In the genomic region with DNA sequence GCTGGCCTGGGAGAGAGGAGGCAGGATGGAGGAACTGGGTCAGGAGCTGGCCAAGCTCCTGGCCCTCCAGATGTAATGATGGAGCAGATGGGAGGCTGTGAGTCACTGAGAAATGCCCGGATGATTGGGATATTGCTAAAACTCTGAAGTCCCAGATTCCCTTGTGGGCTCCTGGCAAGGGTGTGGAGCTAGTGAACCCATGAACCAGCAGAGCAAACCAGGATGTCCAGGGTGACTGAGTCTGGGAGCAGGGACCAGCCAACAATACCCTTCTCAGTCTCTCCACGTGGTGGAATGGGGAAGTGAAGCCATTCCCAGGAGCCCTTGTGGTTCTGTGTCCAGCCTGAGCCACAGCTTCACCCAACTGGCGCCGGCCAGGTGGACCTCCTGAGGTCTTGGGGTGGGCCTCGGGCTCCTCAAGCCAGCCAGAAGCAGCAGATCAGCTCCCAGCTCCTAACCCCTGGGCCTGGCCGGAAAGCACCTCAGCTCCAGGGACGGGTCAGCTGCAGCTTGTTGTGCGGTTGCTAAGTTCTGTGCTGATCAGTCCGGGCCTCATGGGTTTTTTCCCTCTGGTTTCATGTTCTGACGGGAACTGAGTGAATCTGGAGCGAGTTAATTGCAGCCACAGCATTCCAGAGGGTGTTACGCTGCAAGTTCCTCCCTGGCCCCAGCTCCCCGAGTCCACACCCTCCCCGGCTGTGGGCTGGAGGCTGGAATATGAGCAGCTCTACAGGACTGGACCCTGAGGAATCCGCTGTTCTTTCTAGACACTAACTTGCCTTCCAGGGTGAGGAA, we compare ENCODE assay signal across 10 cellular contexts. TPM values are rescaled to one million over a fixed set of nuclear protein-coding genes. Genes with fewer than 3 reads are reported as not detected.
DNase-seq lines count a peak whose midpoint lies in the region; ATAC-seq and TF ChIP-seq lines count a peak whose summit lies in the region.
"Had no signal": no experiment of that assay in that cellular context is flagged by ENCODE, and none has a peak within 500 bp of the region (broad histone marks: within the 10 kb centered on the region; RNA-seq: fewer than 3 reads in every experiment).

No MANE protein-coding gene starts in this region.

- no peak for TF ChIP-seq CTCF in RWPE2 (IDR thresholded peaks at IDR 0.05; ENCODE audit: poor library complexity, severe bottlenecking)
- no peak for TF ChIP-seq CTCF in fibroblast of mammary gland (conservative IDR thresholded peaks at IDR 0.05; ENCODE audit: control insufficient read depth, insufficient read depth, low read depth, low read length)
- TF ChIP-seq CTCF in osteoblast (IDR thresholded peaks at IDR 0.05; ENCODE audit: extremely low read depth, low read depth, low read length), result no peak

- H3K36me3 ChIP-seq in RWPE2 (ENCODE audit: low read depth), result no peaks in the 10 kb centered on the region
- no peaks in the 10 kb centered on the region for H3K36me3 ChIP-seq in osteoblast (ENCODE audit: insufficient read depth, low read length)

- H4K20me1 ChIP-seq in osteoblast (ENCODE audit: insufficient read depth, low read length), result no peaks in the 10 kb centered on the region

- H3K4me1 ChIP-seq in RWPE2 (ENCODE audit: insufficient read depth, poor library complexity, severe bottlenecking) (peaks cover 24% of the 10 kb centered on the region), osteoblast (ENCODE audit: insufficient read depth, low read length) (peaks cover 25% of the 10 kb centered on the region)

- DNase-seq in AG08396 (ENCODE audit: low spot score), result peak; percentile 87
- DNase-seq in RWPE2 (ENCODE audit: low spot score), result peak; percentile 96
- peak; percentile 99 for DNase-seq in fibroblast of mammary gland (ENCODE audit: low read depth)
- DNase-seq in osteoblast (ENCODE audit: insufficient read length, low spot score, missing footprints), result peak; percentile 96
- DNase-seq in activated CD4-positive, alpha-beta T cell treated with anti-CD3 and anti-CD28 coated beads, Interleukin-2, amount 50 U/mL, for 48 hours, result no peak
- DNase-seq in substantia nigra (lab: John Stamatoyannopoulos, UW), result no peak
- no peak for DNase-seq in KG1 (lab: John Stamatoyannopoulos, UW)
- DNase-seq: activated CD4-positive, alpha-beta T cell treated with anti-CD3 and anti-CD28 coated beads for 48 hours; naive B cell had no signal

- H3K4me3 ChIP-seq in RWPE2 (ENCODE audit: severe bottlenecking) (no peak overlapping the region), fibroblast of mammary gland (ENCODE audit: control insufficient read depth, low read depth, low read length) (peak overlapping the region; percentile 13), osteoblast (ENCODE audit: insufficient read depth, low read length) (peak overlapping the region; percentile 38)

- no peaks in the 10 kb centered on the region for H3K79me2 ChIP-seq in osteoblast (ENCODE audit: insufficient read depth, low read length)

- H3K27me3 ChIP-seq in RWPE2 (ENCODE audit: insufficient read depth, poor library complexity, severe bottlenecking), result no peaks in the 10 kb centered on the region
- no peaks in the 10 kb centered on the region for H3K27me3 ChIP-seq in osteoblast (ENCODE audit: insufficient read depth, low read length)

- peak overlapping the region; percentile 43 for H2AFZ ChIP-seq in osteoblast (ENCODE audit: low read length)

- ATAC-seq in RWPE2 (ENCODE audit: low read depth), result peak; percentile 96
- ATAC-seq in HG03521 (IDR thresholded peaks at IDR 0.05; ENCODE audit: unreplicated experiment), result no peak

- peak overlapping the region; percentile 77 for H3K4me2 ChIP-seq in osteoblast (ENCODE audit: insufficient read depth, low read length)

- peak overlapping the region; percentile 97 for H3K27ac ChIP-seq in RWPE2 (ENCODE audit: poor library complexity, severe bottlenecking)
- peak overlapping the region; percentile 99 for H3K27ac ChIP-seq in osteoblast (ENCODE audit: low read depth, low read length)
- no peak overlapping the region for H3K27ac ChIP-seq in substantia nigra (ENCODE audit: low read depth, low read length, poor library complexity, severe bottlenecking)

- no peaks in the 10 kb centered on the region for H3K9me3 ChIP-seq in RWPE2 (ENCODE audit: severe bottlenecking)
- H3K9me3 ChIP-seq in osteoblast (ENCODE audit: low read depth, low read length), result no peaks in the 10 kb centered on the region

RNA-seq across cellular contexts. Expression of a gene that starts 37.6 kb away (rescaled TPM):
- total RNA-seq in osteoblast, result 69.2 and 74.6 TPM in 2 replicates

Comparison
In these comparisons a context has a peak if more than half of its experiments do, and no peak if none do; other contexts are left out.
1. DNase-seq: peak in AG08396 (single experiment), RWPE2 (single experiment), fibroblast of mammary gland (single experiment) and osteoblast (single experiment); none in activated CD4-positive, alpha-beta T cell treated with anti-CD3 and anti-CD28 coated beads, Interleukin-2, amount 50 U/mL, for 48 hours (0 of 2), substantia nigra (0 of 49) and KG1 (single experiment).